24 cellular contexts compared by ENCODE assay signal in genomic region chr18:11047817-11048216, GRCh38.
DNase-seq lines count a peak whose midpoint lies in the region; FAIRE-seq and TF ChIP-seq lines count a peak whose summit lies in the region.
"Had no signal": no experiment of that assay in that cellular context is flagged by ENCODE, and none has a peak within 500 bp of the region (broad histone marks: within the 10 kb centered on the region; RNA-seq: fewer than 3 reads in every experiment).

No MANE protein-coding gene starts in this region.

- peak overlapping the region; percentile 33 for H3K27ac ChIP-seq in mesodermal cell (ENCODE audit: low read depth, low read length, severe bottlenecking)
- H3K27ac ChIP-seq: 22Rv1, C4-2B, PC-9, SJSA1 had no signal

- H3K9me3 Mint-ChIP-seq in chondrocyte (ENCODE audit: low read depth): no peaks in the 10 kb centered on the region
- H3K9me3 Mint-ChIP-seq: CD8-positive, alpha-beta T cell; GM23338; H9 had no signal

- H3K36me3 ChIP-seq in mesodermal cell (ENCODE audit: control insufficient read depth, insufficient read depth, low read length): no peaks in the 10 kb centered on the region
- H3K36me3 ChIP-seq: SJSA1 had no signal

- no peak overlapping the region for H3K4me3 Mint-ChIP-seq in chondrocyte (ENCODE audit: unreplicated experiment)
- H3K4me3 Mint-ChIP-seq: B cell; CD8-positive, alpha-beta T cell; GM23338; H9 had no signal

- H3K9me3 ChIP-seq in mesodermal cell (ENCODE audit: control insufficient read depth, low read length): no peaks in the 10 kb centered on the region
- H3K9me3 ChIP-seq: Caco-2, SJSA1 had no signal

- H3K36me3 Mint-ChIP-seq in chondrocyte (ENCODE audit: low read depth): peaks cover 3% of the 10 kb centered on the region
- H3K36me3 Mint-ChIP-seq: CD8-positive, alpha-beta T cell had no signal

- H3K4me3 ChIP-seq in mesodermal cell (ENCODE audit: extremely low read depth, insufficient read depth, low read length, poor library complexity, severe bottlenecking): no peak overlapping the region
- H3K4me3 ChIP-seq: GM23338, PC-9, SJSA1 had no signal

- no peaks in the 10 kb centered on the region for H3K27me3 Mint-ChIP-seq in chondrocyte (ENCODE audit: low read depth)
- H3K27me3 Mint-ChIP-seq: B cell had no signal

- H3K4me1 Mint-ChIP-seq in chondrocyte (ENCODE audit: low read depth): peaks cover 65% of the 10 kb centered on the region
- H3K4me1 Mint-ChIP-seq: B cell had no signal

- FAIRE-seq in GM12891 (lab: Jason Lieb, UNC): peak; percentile 5

- TF ChIP-seq POLR2A in GM12891 (IDR thresholded peaks at IDR 0.05; ENCODE audit: low read depth, low read length): no peak

- DNase-seq in NCI-H345 (lab: John Stamatoyannopoulos, UW) (peak; percentile 37), NCI-H345 treated with DMSO at 0.1 percent for 48 hours (lab: John Stamatoyannopoulos, UW; ENCODE audit: unreplicated experiment) (no peak), GM12891 (ENCODE audit: insufficient read length, low spot score) (no peak), chondrocyte (ENCODE audit: low spot score) (no peak), GM19240 (ENCODE audit: insufficient read length, low spot score) (no peak), activated gamma-delta T cell (lab: John Stamatoyannopoulos, UW) (no peak), NCI-H146 treated with DMSO at 0.1 percent for 48 hours (lab: John Stamatoyannopoulos, UW; ENCODE audit: unreplicated experiment) (no peak)
- DNase-seq: Caco-2; CD8-positive, alpha-beta T cell; H9; Karpas-422; NCI-H1092; NCI-H1417 treated with DMSO at 0.1 percent for 48 hours; NCI-H2171 treated with DMSO at 0.1 percent for 48 hours; NCI-H446; NCI-H524 treated with DMSO at 0.1 percent for 48 hours; NCI-H774; PC-9 had no signal

- WGBS in mesodermal cell (ENCODE audit: insufficient coverage in 2 of 2), 2 experiments: 94% methylated on average over 3 to 4 of the region's 5 CpGs

- peaks cover 21% of the 10 kb centered on the region for H3K4me1 ChIP-seq in mesodermal cell (ENCODE audit: control insufficient read depth, insufficient read depth, low read length, poor library complexity, severe bottlenecking)
- H3K4me1 ChIP-seq: Caco-2 had no signal

- no peak for TF ChIP-seq CTCF in chondrocyte (IDR thresholded peaks at IDR 0.05)

- peak overlapping the region; percentile 83 for H3K27ac Mint-ChIP-seq in chondrocyte (ENCODE audit: unreplicated experiment)
- H3K27ac Mint-ChIP-seq: B cell; CD8-positive, alpha-beta T cell; GM23338 had no signal

TF ChIP-seq in GM12891, 5 proteins besides CTCF, POLR2A, EP300 and RAD21:
- TF ChIP-seq TAF1 (IDR thresholded peaks at IDR 0.05; ENCODE audit: low read depth, low read length): no peak
- no peak for TF ChIP-seq POLR2AphosphoS5 (IDR thresholded peaks at IDR 0.05; ENCODE audit: low read depth, low read length)
- TF ChIP-seq POU2F2 (IDR thresholded peaks at IDR 0.05; ENCODE audit: low read depth, low read length): no peak
- TF ChIP-seq PAX5 (IDR thresholded peaks at IDR 0.05; ENCODE audit: insufficient read depth, low read length, severe bottlenecking): no peak
- no peak for TF ChIP-seq SPI1 (IDR thresholded peaks at IDR 0.05; ENCODE audit: low read depth, low read length)
